7 cellular contexts compared by ENCODE assay signal in genomic region chr7:100825215-100825671, GRCh38. TPM values are rescaled to one million over a fixed set of nuclear protein-coding genes. Genes with fewer than 3 reads are reported as not detected.
DNase-seq lines count a peak whose midpoint lies in the region; ATAC-seq, FAIRE-seq and TF ChIP-seq lines count a peak whose summit lies in the region.

No MANE protein-coding gene starts in this region.

- ATAC-seq in naive thymus-derived CD8-positive, alpha-beta T cell, result no peak

- H3K36me3 Mint-ChIP-seq in naive thymus-derived CD8-positive, alpha-beta T cell, result peaks cover 0 to 22% (median 7%) of the 10 kb centered on the region in 3 donors

- H3K9me3 ChIP-seq in esophagus (ENCODE audit: control insufficient read depth in 2 of 2, insufficient read depth in 1 of 2, low read depth in 1 of 2, low read length in 1 of 2) (no peaks in the 10 kb centered on the region), Peyer's patch (peaks cover 0 to 4% (median 0%) of the 10 kb centered on the region in 4 donors)

- peaks cover 27% of the 10 kb centered on the region for H3K79me1 ChIP-seq in mesendoderm (ENCODE audit: low read length)

- H2BK120ac ChIP-seq in mesendoderm (ENCODE audit: low read depth, low read length), result no peak overlapping the region

- H3K27me3 ChIP-seq in esophagus (ENCODE audit: control insufficient read depth in 1 of 2, insufficient read depth in 2 of 2, low read length in 2 of 2) (no peaks in the 10 kb centered on the region), mesendoderm (ENCODE audit: insufficient read depth, low read length, poor library complexity) (no peaks in the 10 kb centered on the region), Peyer's patch (no peaks in the 10 kb centered on the region)

- no peak overlapping the region for H2BK5ac ChIP-seq in mesendoderm (ENCODE audit: low read length)

- H3K4ac ChIP-seq in mesendoderm (ENCODE audit: low read depth, low read length), result no peak overlapping the region

- peak overlapping the region; percentile 87 for H3K4me2 ChIP-seq in mesendoderm (ENCODE audit: low read length)

- no peak overlapping the region for H4K5ac ChIP-seq in mesendoderm (ENCODE audit: low read length)

- no peak overlapping the region for H2AK5ac ChIP-seq in mesendoderm (ENCODE audit: low read length)

- H4K8ac ChIP-seq in mesendoderm (ENCODE audit: low read depth, low read length), result no peak overlapping the region

- H3K4me3 ChIP-seq in esophagus (ENCODE audit: low read depth in 1 of 2, low read length in 2 of 2) (peak overlapping the region; percentile 71 to 72), mesendoderm (ENCODE audit: low read length) (peak overlapping the region; percentile 97), Peyer's patch (peak overlapping the region in 2 of 4 donors; percentile 76 to 89)

- peak overlapping the region; percentile 86 for H3K9ac ChIP-seq in mesendoderm (ENCODE audit: low read length)

- no peak for FAIRE-seq in urothelium cell line (lab: Jason Lieb, UNC)

- peak overlapping the region; percentile 88 for H3K56ac ChIP-seq in mesendoderm (ENCODE audit: low read length)

- no peaks in the 10 kb centered on the region for H3K9me3 Mint-ChIP-seq in naive thymus-derived CD8-positive, alpha-beta T cell

- H3K4me1 Mint-ChIP-seq in naive thymus-derived CD8-positive, alpha-beta T cell, result peaks cover 16 to 30% (median 26%) of the 10 kb centered on the region in 4 donors

- POLR2A ChIA-PET in naive thymus-derived CD8-positive, alpha-beta T cell (lab: Charles Lee), result no interaction called here

- H3K4me3 Mint-ChIP-seq in naive thymus-derived CD8-positive, alpha-beta T cell, result peak overlapping the region in 1 of 10 donors; percentile 2

- H3K79me2 ChIP-seq in mesendoderm (ENCODE audit: control insufficient read depth, insufficient read depth, low read length), result peaks cover 43% of the 10 kb centered on the region

- DNase-seq in NCI-H69 (lab: John Stamatoyannopoulos, UW) (peak; percentile 79), mesendoderm (peak; percentile 59), urothelium cell line (ENCODE audit: low spot score) (peak; percentile 40), GDM1 (lab: John Stamatoyannopoulos, UW) (no peak), Peyer's patch (no peak)
- DNase-seq in naive thymus-derived CD8-positive, alpha-beta T cell, result no peak

- peaks cover 11 to 49% (median 31%) of the 10 kb centered on the region in 5 donors for H3K27me3 Mint-ChIP-seq in naive thymus-derived CD8-positive, alpha-beta T cell

- WGBS in esophagus, 2 donors, result 15 to 19% methylated on average over 15 to 16 of the region's 16 CpGs
- WGBS in mesendoderm (ENCODE audit: extremely low coverage, insufficient coverage, low lambda C conversion rate), result no CpG with 5 or more reads among the region's 16 CpGs

- TF ChIP-seq POLR2A in Peyer's patch (IDR thresholded peaks at IDR 0.05), result no peak

- H3K36me3 ChIP-seq in esophagus (ENCODE audit: control insufficient read depth in 2 of 2, insufficient read depth in 2 of 2, low read length in 1 of 2) (peaks cover 8 to 21% of the 10 kb centered on the region in 2 donors), mesendoderm (ENCODE audit: control insufficient read depth, insufficient read depth, low read length) (peaks cover 25% of the 10 kb centered on the region), Peyer's patch (peaks cover 0 to 29% (median 0%) of the 10 kb centered on the region in 3 donors)

- H2BK15ac ChIP-seq in mesendoderm (replicated peaks; ENCODE audit: low read depth), result no peak overlapping the region

- H3K27ac ChIP-seq in esophagus (ENCODE audit: low read depth in 2 of 2, low read length in 1 of 2), result peak overlapping the region; percentile 41 to 46
- no peak overlapping the region for H3K27ac ChIP-seq in mesendoderm (ENCODE audit: low read depth, low read length)
- H3K27ac ChIP-seq in Peyer's patch, result peak overlapping the region in 2 of 4 donors; percentile 80 to 87

- H3K4me1 ChIP-seq in esophagus (ENCODE audit: control insufficient read depth in 2 of 2, insufficient read depth in 2 of 2, low read length in 1 of 2) (peaks cover 9 to 11% of the 10 kb centered on the region in 2 donors), mesendoderm (ENCODE audit: control insufficient read depth, low read depth, low read length) (peaks cover 2% of the 10 kb centered on the region), Peyer's patch (peaks cover 0 to 43% (median 7%) of the 10 kb centered on the region in 4 donors)

- TF ChIP-seq CTCF in Peyer's patch (IDR thresholded peaks at IDR 0.05), result no peak

- H3K27ac Mint-ChIP-seq in naive thymus-derived CD8-positive, alpha-beta T cell, result peak overlapping the region in 1 of 10 donors; percentile 89

- H3K18ac ChIP-seq in mesendoderm (ENCODE audit: low read length), result no peak overlapping the region

- H3K23ac ChIP-seq in mesendoderm (ENCODE audit: low read length), result peak overlapping the region; percentile 80

RNA-seq across cellular contexts. Expression of gene EPHB4, which starts 2.1 kb away (rescaled TPM):
- 10 to 100 TPM; 12.8 to 15.7 TPM for polyA plus RNA-seq in esophagus
- polyA plus RNA-seq in mesendoderm (2013, experiment 1 of 2), result 64.2 TPM
- polyA plus RNA-seq in mesendoderm (2013, experiment 2 of 2), result 64.1 TPM
- total RNA-seq in Peyer's patch, result 10 to 100 TPM; 10.3 to 48.7 (median 31.7) TPM
- 10 to 100 TPM; 11.8 to 12.3 TPM for total RNA-seq in naive thymus-derived CD8-positive, alpha-beta T cell
- under 1 TPM in 2 of 3 donors, not detected in 1; 0.18 to 0.46 TPM for polyA plus RNA-seq in naive thymus-derived CD8-positive, alpha-beta T cell

RNA-seq across cellular contexts. Expression of gene SLC12A9, which starts 27.3 kb away (rescaled TPM):
- 10 to 100 TPM; 13.8 to 23.0 TPM for polyA plus RNA-seq in esophagus
- polyA plus RNA-seq in mesendoderm (2013, experiment 1 of 2), result 16.0 TPM
- 16.1 TPM for polyA plus RNA-seq in mesendoderm (2013, experiment 2 of 2)
- 10 to 100 TPM; 24.8 to 51.1 (median 28.2) TPM for total RNA-seq in Peyer's patch
- 10 to 100 TPM; 66.9 to 74.7 TPM for total RNA-seq in naive thymus-derived CD8-positive, alpha-beta T cell
- polyA plus RNA-seq in naive thymus-derived CD8-positive, alpha-beta T cell, result 1 to 10 TPM; 6.8 to 9.4 (median 8.0) TPM

RNA-seq across cellular contexts. Expression of gene TRIP6, which starts 41.9 kb away (rescaled TPM):
- 10 to 100 TPM; 39.4 to 75.0 TPM for polyA plus RNA-seq in esophagus
- polyA plus RNA-seq in mesendoderm (2013, experiment 1 of 2), result 84.1 TPM
- polyA plus RNA-seq in mesendoderm (2013, experiment 2 of 2), result 85.5 TPM
- total RNA-seq in Peyer's patch, result 10 to 100 TPM in 3 of 4 donors, 1 to 10 TPM in 1; 8.8 to 22.3 (median 15.4) TPM
- total RNA-seq in naive thymus-derived CD8-positive, alpha-beta T cell, result 10 to 100 TPM; 14.3 to 16.2 TPM
- 1 to 10 TPM; 3.4 to 6.0 (median 4.9) TPM for polyA plus RNA-seq in naive thymus-derived CD8-positive, alpha-beta T cell

RNA-seq across cellular contexts. Expression of gene SRRT, which starts 49.7 kb away (rescaled TPM):
- polyA plus RNA-seq in esophagus, result 100 to 1,000 TPM in 1 of 2 donors, 10 to 100 TPM in 1; 70.7 to 105 TPM
- polyA plus RNA-seq in mesendoderm (2013, experiment 1 of 2), result 168 TPM
- polyA plus RNA-seq in mesendoderm (2013, experiment 2 of 2), result 157 TPM
- 100 to 1,000 TPM in 2 of 4 donors, 10 to 100 TPM in 2; 60.9 to 272 (median 113) TPM for total RNA-seq in Peyer's patch
- total RNA-seq in naive thymus-derived CD8-positive, alpha-beta T cell, result 100 to 1,000 TPM; 263 to 267 TPM
- 10 to 100 TPM; 51.1 to 69.4 (median 63.2) TPM for polyA plus RNA-seq in naive thymus-derived CD8-positive, alpha-beta T cell

Comparison
In these comparisons a context has a peak if more than half of its experiments do, and no peak if none do; other contexts are left out.
1. DNase-seq: peak in NCI-H69 (single experiment), mesendoderm (single experiment) and urothelium cell line (single experiment); none in GDM1 (single experiment), Peyer's patch (0 of 3) and naive thymus-derived CD8-positive, alpha-beta T cell (0 of 10).